In genomic region chr5:163508753-163509152, GRCh38 we compare ENCODE assay signal across 9 cellular contexts. TPM values are rescaled to one million over a fixed set of nuclear protein-coding genes. Genes with fewer than 3 reads are reported as not detected.
DNase-seq lines count a peak whose midpoint lies in the region; ATAC-seq lines count a peak whose summit lies in the region.
"Had no signal": no experiment of that assay in that cellular context is flagged by ENCODE, and none has a peak within 500 bp of the region (broad histone marks: within the 10 kb centered on the region; RNA-seq: fewer than 3 reads in every experiment).

No MANE protein-coding gene starts in this region.

- peak overlapping the region; percentile 78 for H3K27ac Mint-ChIP-seq in T-helper 1 cell treated with Interleukin-12 subunit alpha and Interleukin-12 subunit beta and Interleukin-4 antibody, amounts not matched to agents 30 μg/mL and 1 μg/mL, for 36 hours
- peak overlapping the region; percentile 59 for H3K27ac Mint-ChIP-seq in activated T-helper 1 cell treated with anti-CD3 and anti-CD28 coated beads, Interleukin-12 subunit alpha, Interleukin-12 subunit beta, Interleukin-2, Interleukin-4 antibody, amounts not matched to agents 30 ng/mL and 10 ng/mL and 1 ng/mL, durations not matched to agents 14 hours and 24 hours and 36 hours
- H3K27ac Mint-ChIP-seq in stimulated activated naive CD8-positive, alpha-beta T cell treated with anti-CD3 and anti-CD28 coated beads, Interleukin-15, amount 100 ng/mL, for 72 hours: peak overlapping the region; percentile 83 to 96

- peak overlapping the region; percentile 11 for H3K4me3 ChIP-seq in iPS-20b (ENCODE audit: low read length)

- no peaks in the 10 kb centered on the region for H3K9me3 Mint-ChIP-seq in T-helper 1 cell treated with Interleukin-12 subunit alpha and Interleukin-12 subunit beta and Interleukin-4 antibody, amounts not matched to agents 30 μg/mL and 1 μg/mL, for 36 hours
- no peaks in the 10 kb centered on the region for H3K9me3 Mint-ChIP-seq in activated T-helper 1 cell treated with anti-CD3 and anti-CD28 coated beads, Interleukin-12 subunit alpha, Interleukin-12 subunit beta, Interleukin-2, Interleukin-4 antibody, amounts not matched to agents 30 ng/mL and 10 ng/mL and 1 ng/mL, durations not matched to agents 14 hours and 24 hours and 36 hours
- no peaks in the 10 kb centered on the region for H3K9me3 Mint-ChIP-seq in stimulated activated naive CD8-positive, alpha-beta T cell treated with anti-CD3 and anti-CD28 coated beads, Interleukin-15, amount 100 ng/mL, for 72 hours

- intact Hi-C loops in activated T-helper 1 cell treated with anti-CD3 and anti-CD28 coated beads, Interleukin-12 subunit alpha, Interleukin-12 subunit beta, Interleukin-2, Interleukin-4 antibody, amounts not matched to agents 30 ng/mL and 10 ng/mL and 1 ng/mL, durations not matched to agents 14 hours and 24 hours and 36 hours (cut with micrococcal nuclease): no loop called here

- no peaks in the 10 kb centered on the region for H3K27me3 ChIP-seq in iPS-20b (ENCODE audit: insufficient read depth, low read length)

- peaks cover 33% of the 10 kb centered on the region for H3K36me3 ChIP-seq in iPS-20b (ENCODE audit: insufficient read depth, low read depth, low read length)

- H3K9ac ChIP-seq in iPS-20b (ENCODE audit: low read depth, low read length): peak overlapping the region; percentile 3; the same call in 1 of the 2 replicates
- H3K9ac ChIP-seq: KMS-11 had no signal

- no peaks in the 10 kb centered on the region for H3K27me3 Mint-ChIP-seq in T-helper 1 cell treated with Interleukin-12 subunit alpha and Interleukin-12 subunit beta and Interleukin-4 antibody, amounts not matched to agents 30 μg/mL and 1 μg/mL, for 36 hours (ENCODE audit: low read depth)
- H3K27me3 Mint-ChIP-seq in activated T-helper 1 cell treated with anti-CD3 and anti-CD28 coated beads, Interleukin-12 subunit alpha, Interleukin-12 subunit beta, Interleukin-2, Interleukin-4 antibody, amounts not matched to agents 30 ng/mL and 10 ng/mL and 1 ng/mL, durations not matched to agents 14 hours and 24 hours and 36 hours (ENCODE audit: insufficient read depth): no peaks in the 10 kb centered on the region
- H3K27me3 Mint-ChIP-seq in stimulated activated naive CD8-positive, alpha-beta T cell treated with anti-CD3 and anti-CD28 coated beads, Interleukin-15, amount 100 ng/mL, for 72 hours: no peaks in the 10 kb centered on the region

- H3K4me1 Mint-ChIP-seq in T-helper 1 cell treated with Interleukin-12 subunit alpha and Interleukin-12 subunit beta and Interleukin-4 antibody, amounts not matched to agents 30 μg/mL and 1 μg/mL, for 36 hours (ENCODE audit: low read depth): peaks cover 40% of the 10 kb centered on the region
- peaks cover 67% of the 10 kb centered on the region for H3K4me1 Mint-ChIP-seq in activated T-helper 1 cell treated with anti-CD3 and anti-CD28 coated beads, Interleukin-12 subunit alpha, Interleukin-12 subunit beta, Interleukin-2, Interleukin-4 antibody, amounts not matched to agents 30 ng/mL and 10 ng/mL and 1 ng/mL, durations not matched to agents 14 hours and 24 hours and 36 hours (ENCODE audit: low read depth)
- H3K4me1 Mint-ChIP-seq in stimulated activated naive CD8-positive, alpha-beta T cell treated with anti-CD3 and anti-CD28 coated beads, Interleukin-15, amount 100 ng/mL, for 72 hours: peaks cover 36% of the 10 kb centered on the region

- DNase-seq in T-helper 1 cell (no peak), NCI-H2029 treated with DMSO at 0.1 percent for 48 hours (lab: John Stamatoyannopoulos, UW) (no peak)
- DNase-seq in activated T-helper 1 cell treated with anti-CD3 and anti-CD28 coated beads, Interleukin-12 subunit alpha, Interleukin-12 subunit beta, Interleukin-2, Interleukin-4 antibody, amounts not matched to agents 30 ng/mL and 10 ng/mL and 1 ng/mL, durations not matched to agents 14 hours and 24 hours and 36 hours (ENCODE audit: low spot score): no peak
- DNase-seq in stimulated activated naive CD8-positive, alpha-beta T cell treated with anti-CD3 and anti-CD28 coated beads, Interleukin-15, amount 100 ng/mL, for 72 hours: no peak
- DNase-seq in activated effector memory CD4-positive, alpha-beta T cell treated with Interleukin-2 at 50 U/mL for 16 hours: no peak

- no peaks in the 10 kb centered on the region for H3K9me3 ChIP-seq in iPS-20b (ENCODE audit: insufficient read depth, low read depth, low read length)

- peaks cover 21% of the 10 kb centered on the region for H3K4me1 ChIP-seq in iPS-20b (ENCODE audit: insufficient read depth, low read length)

- peak overlapping the region; percentile 86 for H3K4me3 Mint-ChIP-seq in T-helper 1 cell treated with Interleukin-12 subunit alpha and Interleukin-12 subunit beta and Interleukin-4 antibody, amounts not matched to agents 30 μg/mL and 1 μg/mL, for 36 hours
- peak overlapping the region; percentile 92 for H3K4me3 Mint-ChIP-seq in activated T-helper 1 cell treated with anti-CD3 and anti-CD28 coated beads, Interleukin-12 subunit alpha, Interleukin-12 subunit beta, Interleukin-2, Interleukin-4 antibody, amounts not matched to agents 30 ng/mL and 10 ng/mL and 1 ng/mL, durations not matched to agents 14 hours and 24 hours and 36 hours
- peak overlapping the region; percentile 83 to 95 for H3K4me3 Mint-ChIP-seq in stimulated activated naive CD8-positive, alpha-beta T cell treated with anti-CD3 and anti-CD28 coated beads, Interleukin-15, amount 100 ng/mL, for 72 hours

- peaks cover 26% of the 10 kb centered on the region for H3K36me3 Mint-ChIP-seq in T-helper 1 cell treated with Interleukin-12 subunit alpha and Interleukin-12 subunit beta and Interleukin-4 antibody, amounts not matched to agents 30 μg/mL and 1 μg/mL, for 36 hours (ENCODE audit: low read depth)
- H3K36me3 Mint-ChIP-seq in activated T-helper 1 cell treated with anti-CD3 and anti-CD28 coated beads, Interleukin-12 subunit alpha, Interleukin-12 subunit beta, Interleukin-2, Interleukin-4 antibody, amounts not matched to agents 30 ng/mL and 10 ng/mL and 1 ng/mL, durations not matched to agents 14 hours and 24 hours and 36 hours (ENCODE audit: low read depth): peaks cover 31% of the 10 kb centered on the region

- H3K27ac ChIP-seq in iPS-20b (ENCODE audit: low read length): no peak overlapping the region
- H3K27ac ChIP-seq: KMS-11 had no signal

- no peak for ATAC-seq in stimulated activated naive CD8-positive, alpha-beta T cell treated with anti-CD3 and anti-CD28 coated beads, Interleukin-15, amount 100 ng/mL, for 72 hours
- ATAC-seq in GM21423 (IDR thresholded peaks at IDR 0.05; ENCODE audit: unreplicated experiment): no peak

RNA-seq across cellular contexts. Expression of gene MAT2B, which starts 3.3 kb away (rescaled TPM):
- 113 and 116 TPM in 2 replicates for total RNA-seq in activated T-helper 1 cell treated with anti-CD3 and anti-CD28 coated beads, Interleukin-12 subunit alpha, Interleukin-12 subunit beta, Interleukin-2, Interleukin-4 antibody, amounts not matched to agents 30 ng/mL and 10 ng/mL and 1 ng/mL, durations not matched to agents 14 hours and 24 hours and 36 hours

RNA-seq across cellular contexts. Expression of gene HMMR, which starts 48.3 kb away (rescaled TPM):
- total RNA-seq in activated T-helper 1 cell treated with anti-CD3 and anti-CD28 coated beads, Interleukin-12 subunit alpha, Interleukin-12 subunit beta, Interleukin-2, Interleukin-4 antibody, amounts not matched to agents 30 ng/mL and 10 ng/mL and 1 ng/mL, durations not matched to agents 14 hours and 24 hours and 36 hours: 25.5 and 26.8 TPM in 2 replicates

RNA-seq across cellular contexts. Expression of gene NUDCD2, which starts 48.9 kb away (rescaled TPM):
- total RNA-seq in activated T-helper 1 cell treated with anti-CD3 and anti-CD28 coated beads, Interleukin-12 subunit alpha, Interleukin-12 subunit beta, Interleukin-2, Interleukin-4 antibody, amounts not matched to agents 30 ng/mL and 10 ng/mL and 1 ng/mL, durations not matched to agents 14 hours and 24 hours and 36 hours: 39.3 and 44.0 TPM in 2 replicates
